ENCODE assay signal across 26 cellular contexts in genomic region chr10:52908483-52908882, GRCh38.
"Had no signal": no experiment of that assay in that cellular context is flagged by ENCODE, and none has a peak within 500 bp of the region (broad histone marks: within the 10 kb centered on the region; RNA-seq: fewer than 3 reads in every experiment).

No MANE protein-coding gene starts in this region.

- ATAC-seq: activated CD4-positive, alpha-beta T cell treated with anti-CD3 and anti-CD28 coated beads for 36 hours; activated naive CD8-positive, alpha-beta T cell treated with anti-CD3 and anti-CD28 coated beads, Interleukin-2, amount 50 U/mL, for 24 hours; gastrocnemius medialis; left lung; right lobe of liver; stimulated activated effector memory CD8-positive, alpha-beta T cell treated with anti-CD3 and anti-CD28 coated beads, Interleukin-12 subunit alpha, Interleukin-12 subunit beta, amount 100 ng/mL, for 72 hours; stimulated activated naive CD8-positive, alpha-beta T cell treated with anti-CD3 and anti-CD28 coated beads, Interleukin-15, amount 100 ng/mL, for 72 hours had no signal

- H3K27ac Mint-ChIP-seq: activated CD4-positive, alpha-beta T cell treated with anti-CD3 and anti-CD28 coated beads for 36 hours; activated naive CD8-positive, alpha-beta T cell treated with anti-CD3 and anti-CD28 coated beads, Interleukin-2, amount 50 U/mL, for 24 hours; immature natural killer cell; nephron; stimulated activated effector memory CD8-positive, alpha-beta T cell treated with anti-CD3 and anti-CD28 coated beads, Interleukin-12 subunit alpha, Interleukin-12 subunit beta, amount 100 ng/mL, for 72 hours; stimulated activated naive CD8-positive, alpha-beta T cell treated with anti-CD3 and anti-CD28 coated beads, Interleukin-15, amount 100 ng/mL, for 72 hours had no signal

- H3K36me3 Mint-ChIP-seq: immature natural killer cell; stimulated activated effector memory CD8-positive, alpha-beta T cell treated with anti-CD3 and anti-CD28 coated beads, Interleukin-12 subunit alpha, Interleukin-12 subunit beta, amount 100 ng/mL, for 72 hours had no signal

- H3K4me3 ChIP-seq: cardiac muscle cell, esophagus squamous epithelium, gastrocnemius medialis, left lung, right lobe of liver, skin epidermis, tibial artery, uterus had no signal

- H3K9me3 ChIP-seq: esophagus squamous epithelium, gastrocnemius medialis, left lung, right lobe of liver, tibial artery, uterus had no signal

- H3K27me3 Mint-ChIP-seq: activated CD4-positive, alpha-beta T cell treated with anti-CD3 and anti-CD28 coated beads for 36 hours; activated naive CD8-positive, alpha-beta T cell treated with anti-CD3 and anti-CD28 coated beads, Interleukin-2, amount 50 U/mL, for 24 hours; stimulated activated naive CD8-positive, alpha-beta T cell treated with anti-CD3 and anti-CD28 coated beads, Interleukin-15, amount 100 ng/mL, for 72 hours had no signal

- H3K27me3 ChIP-seq: cardiac muscle cell, esophagus squamous epithelium, gastrocnemius medialis, left lung, right lobe of liver, tibial artery, uterus had no signal

- DNase-seq: activated CD4-positive, alpha-beta T cell treated with anti-CD3 and anti-CD28 coated beads for 36 hours; activated CD4-positive, alpha-beta T cell treated with anti-CD3 and anti-CD28 coated beads, Interleukin-2, amount 50 U/mL, for 48 hours; activated CD8-positive, alpha-beta memory T cell treated with anti-CD3 and anti-CD28 coated beads, Interleukin-2, amount 50 U/mL, for 48 hours; activated effector memory CD4-positive, alpha-beta T cell treated with anti-CD3 and anti-CD28 coated beads, Interleukin-2, amount 50 U/mL, for 16 hours; activated naive CD4-positive, alpha-beta T cell treated with anti-CD3 and anti-CD28 coated beads, Interleukin-2, amount 50 U/mL, for 16 hours; activated naive CD8-positive, alpha-beta T cell treated with anti-CD3 and anti-CD28 coated beads, Interleukin-2, amount 50 U/mL, for 24 hours; cortex of kidney; endodermal cell; esophagus squamous epithelium; gastrocnemius medialis; hippocampal formation; immature natural killer cell; left lung; mammary epithelial cell; nucleus accumbens; right lobe of liver; stimulated activated CD4-positive, alpha-beta T cell treated with anti-CD3 and anti-CD28 coated beads, Interleukin-2, amount 100 ng/mL, for 24 hours; stimulated activated naive CD8-positive, alpha-beta T cell treated with anti-CD3 and anti-CD28 coated beads, Interleukin-15, amount 100 ng/mL, for 72 hours; T-helper 1 cell; tibial artery; uterus; WERI-Rb-1 had no signal

- H3K4me3 Mint-ChIP-seq: activated CD4-positive, alpha-beta T cell treated with anti-CD3 and anti-CD28 coated beads for 36 hours; activated naive CD8-positive, alpha-beta T cell treated with anti-CD3 and anti-CD28 coated beads, Interleukin-2, amount 50 U/mL, for 24 hours; endodermal cell; immature natural killer cell; nephron; stimulated activated effector memory CD8-positive, alpha-beta T cell treated with anti-CD3 and anti-CD28 coated beads, Interleukin-12 subunit alpha, Interleukin-12 subunit beta, amount 100 ng/mL, for 72 hours; stimulated activated naive CD8-positive, alpha-beta T cell treated with anti-CD3 and anti-CD28 coated beads, Interleukin-15, amount 100 ng/mL, for 72 hours had no signal

- H3K4me1 Mint-ChIP-seq: activated CD4-positive, alpha-beta T cell treated with anti-CD3 and anti-CD28 coated beads for 36 hours; activated naive CD8-positive, alpha-beta T cell treated with anti-CD3 and anti-CD28 coated beads, Interleukin-2, amount 50 U/mL, for 24 hours; immature natural killer cell; stimulated activated effector memory CD8-positive, alpha-beta T cell treated with anti-CD3 and anti-CD28 coated beads, Interleukin-12 subunit alpha, Interleukin-12 subunit beta, amount 100 ng/mL, for 72 hours; stimulated activated naive CD8-positive, alpha-beta T cell treated with anti-CD3 and anti-CD28 coated beads, Interleukin-15, amount 100 ng/mL, for 72 hours had no signal

- H3K36me3 ChIP-seq: cardiac muscle cell, esophagus squamous epithelium, gastrocnemius medialis, left lung, right lobe of liver, tibial artery, uterus, WERI-Rb-1 had no signal

- H3K4me1 ChIP-seq: esophagus squamous epithelium, gastrocnemius medialis, left lung, tibial artery, uterus had no signal

- H3K27ac ChIP-seq: cardiac muscle cell, esophagus squamous epithelium, gastrocnemius medialis, left lung, right lobe of liver, skin epidermis, tibial artery, uterus, WERI-Rb-1 had no signal

- H3K9me3 Mint-ChIP-seq: activated naive CD8-positive, alpha-beta T cell treated with anti-CD3 and anti-CD28 coated beads, Interleukin-2, amount 50 U/mL, for 24 hours; endodermal cell; nephron; stimulated activated naive CD8-positive, alpha-beta T cell treated with anti-CD3 and anti-CD28 coated beads, Interleukin-15, amount 100 ng/mL, for 72 hours had no signal
